ENCODE assay signal across 9 cellular contexts in genomic region chr6:4210619-4211419, GRCh38.
DNase-seq lines count a peak whose midpoint lies in the region; ATAC-seq, FAIRE-seq and TF ChIP-seq lines count a peak whose summit lies in the region.
"Had no signal": no experiment of that assay in that cellular context is flagged by ENCODE, and none has a peak within 500 bp of the region (broad histone marks: within the 10 kb centered on the region; RNA-seq: fewer than 3 reads in every experiment).

No MANE protein-coding gene starts in this region.

- TF ChIP-seq RAD21 in A549 (conservative IDR thresholded peaks at IDR 0.05 in 1 of 2, IDR thresholded peaks at IDR 0.05 in 1 of 2), result peak; percentile 46 to 55; a peak in 3 of 5 replicates
- TF ChIP-seq RAD21 in Ishikawa (IDR thresholded peaks at IDR 0.05; ENCODE audit: low read depth), result peak; percentile 73

- no peaks in the 10 kb centered on the region for H3K36me3 Mint-ChIP-seq in T-helper 2 cell treated with Interferon-gamma antibody and Interleukin-4, amounts not matched to agents 5 μg/mL and 100 μg/mL, for 36 hours (ENCODE audit: low read depth)
- H3K36me3 Mint-ChIP-seq: natural killer cell treated with Interleukin-12 subunit alpha and Interleukin-12 subunit beta and Interleukin-15 and Interleukin-18, amount 100 ng/mL, for 72 hours had no signal

- peaks cover 18% of the 10 kb centered on the region for H3K9me3 Mint-ChIP-seq in T-helper 2 cell treated with Interferon-gamma antibody and Interleukin-4, amounts not matched to agents 5 μg/mL and 100 μg/mL, for 36 hours
- H3K9me3 Mint-ChIP-seq: natural killer cell treated with Interleukin-12 subunit alpha and Interleukin-12 subunit beta and Interleukin-15 and Interleukin-18, amount 100 ng/mL, for 72 hours had no signal

- no peak overlapping the region for H3K4me3 ChIP-seq in A549

- WGBS in A549 (ENCODE audit: missing lambda C conversion rate), result 45% methylated on average over 2 of the region's 5 CpGs

- DNase-seq in A549 (ENCODE audit: low read depth in 1 of 2, low spot score in 1 of 2) (peak; percentile 28 to 50), astrocyte of the hippocampus (ENCODE audit: low read depth, low spot score) (peak; percentile 74), iPS-NIHi11 (ENCODE audit: low spot score) (peak; percentile 78)
- peak; percentile 45 for DNase-seq in T-helper 2 cell treated with Interferon-gamma antibody and Interleukin-4, amounts not matched to agents 5 μg/mL and 100 μg/mL, for 36 hours (ENCODE audit: low spot score)
- DNase-seq in stimulated activated CD4-positive, alpha-beta T cell treated with anti-CD3 and anti-CD28 coated beads, Interleukin-15, amount 100 ng/mL, for 24 hours, result peak; percentile 76

- peaks cover 17% of the 10 kb centered on the region for H3K9me3 ChIP-seq in A549

- FAIRE-seq in A549 (lab: Jason Lieb, UNC), result no peak

- H3K27me3 Mint-ChIP-seq in T-helper 2 cell treated with Interferon-gamma antibody and Interleukin-4, amounts not matched to agents 5 μg/mL and 100 μg/mL, for 36 hours (ENCODE audit: low read depth), result no peaks in the 10 kb centered on the region

- CTCF ChIA-PET in A549 (lab: Yijun Ruan, JAX), result interaction anchor here (0.6 to 1.6 kb wide), 14 partner anchors 10 to 197 kb away, joined by 3 to 8 read pairs (median 3); partner anchors contain the start of gene ECI2

- H3K4me2 ChIP-seq in A549, result no peak overlapping the region

- TF ChIP-seq CTCF in A549 (IDR thresholded peaks at IDR 0.05), result peak; percentile 37

- H3K4me1 ChIP-seq in A549, result no peaks in the 10 kb centered on the region

- no peak for TF ChIP-seq POLR2A in A549 (IDR thresholded peaks at IDR 0.05; ENCODE audit: low read length)

- no peak for TF ChIP-seq EP300 in A549 (IDR thresholded peaks at IDR 0.05)
- TF ChIP-seq EP300 in Ishikawa (IDR thresholded peaks at IDR 0.05; ENCODE audit: borderline replicate concordance), result no peak

- ATAC-seq in A549 (peak; percentile 78 to 89; a peak in 5 of 6 replicates), GM18498 (IDR thresholded peaks at IDR 0.05; ENCODE audit: unreplicated experiment) (peak; percentile 66), GM18907 (IDR thresholded peaks at IDR 0.05; ENCODE audit: unreplicated experiment) (no peak)

- POLR2A ChIA-PET in A549 (lab: Yijun Ruan, JAX), result no interaction called here

- H3K27ac Mint-ChIP-seq in T-helper 2 cell treated with Interferon-gamma antibody and Interleukin-4, amounts not matched to agents 5 μg/mL and 100 μg/mL, for 36 hours, result no peak overlapping the region
- H3K27ac Mint-ChIP-seq: natural killer cell treated with Interleukin-12 subunit alpha and Interleukin-12 subunit beta and Interleukin-15 and Interleukin-18, amount 100 ng/mL, for 72 hours had no signal

- no peak overlapping the region for H3K27ac ChIP-seq in A549

- H3K4me1 Mint-ChIP-seq in T-helper 2 cell treated with Interferon-gamma antibody and Interleukin-4, amounts not matched to agents 5 μg/mL and 100 μg/mL, for 36 hours (ENCODE audit: low read depth), result peaks cover 12% of the 10 kb centered on the region

- no peak overlapping the region for H3K4me3 Mint-ChIP-seq in T-helper 2 cell treated with Interferon-gamma antibody and Interleukin-4, amounts not matched to agents 5 μg/mL and 100 μg/mL, for 36 hours
- H3K4me3 Mint-ChIP-seq: natural killer cell treated with Interleukin-12 subunit alpha and Interleukin-12 subunit beta and Interleukin-15 and Interleukin-18, amount 100 ng/mL, for 72 hours had no signal

TF ChIP-seq in A549, 52 proteins besides CTCF, POLR2A, EP300 and RAD21:
- peak; percentile 39; the same call in 1 of the 3 replicates for TF ChIP-seq SMC3 (IDR thresholded peaks at IDR 0.05)
- TF ChIP-seq, protein P1, sequence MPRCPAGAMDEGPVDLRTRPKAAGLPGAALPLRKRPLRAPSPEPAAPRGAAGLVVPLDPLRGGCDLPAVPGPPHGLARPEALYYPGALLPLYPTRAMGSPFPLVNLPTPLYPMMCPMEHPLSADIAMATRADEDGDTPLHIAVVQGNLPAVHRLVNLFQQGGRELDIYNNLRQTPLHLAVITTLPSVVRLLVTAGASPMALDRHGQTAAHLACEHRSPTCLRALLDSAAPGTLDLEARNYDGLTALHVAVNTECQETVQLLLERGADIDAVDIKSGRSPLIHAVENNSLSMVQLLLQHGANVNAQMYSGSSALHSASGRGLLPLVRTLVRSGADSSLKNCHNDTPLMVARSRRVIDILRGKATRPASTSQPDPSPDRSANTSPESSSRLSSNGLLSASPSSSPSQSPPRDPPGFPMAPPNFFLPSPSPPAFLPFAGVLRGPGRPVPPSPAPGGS (IDR thresholded peaks at IDR 0.05), result no peak

TF ChIP-seq in Ishikawa, 13 proteins besides CTCF, POLR2A, EP300 and RAD21:
- TF ChIP-seq ZBTB7A (IDR thresholded peaks at IDR 0.05; ENCODE audit: low read depth) (no peak), USF1 (IDR thresholded peaks at IDR 0.05) (no peak), FOXM1 (IDR thresholded peaks at IDR 0.05; ENCODE audit: borderline replicate concordance, low read depth) (no peak), EGR1 (IDR thresholded peaks at IDR 0.05) (no peak), CEBPB (IDR thresholded peaks at IDR 0.05) (no peak), CREB1 (IDR thresholded peaks at IDR 0.05; ENCODE audit: low read depth) (no peak), NFIC (IDR thresholded peaks at IDR 0.05) (no peak), TCF12 (IDR thresholded peaks at IDR 0.05; ENCODE audit: low read depth) (no peak), TAF1 (IDR thresholded peaks at IDR 0.05; ENCODE audit: low read depth) (no peak)
TF ChIP-seq in Ishikawa: peak in this region for 0.
